Comparison of ENCODE assay signal across 35 cellular contexts in genomic region chrX:133394765-133395164, GRCh38. TPM values are rescaled to one million over a fixed set of nuclear protein-coding genes. Genes with fewer than 3 reads are reported as not detected.
"Had no signal": no experiment of that assay in that cellular context is flagged by ENCODE, and none has a peak within 500 bp of the region (broad histone marks: within the 10 kb centered on the region; RNA-seq: fewer than 3 reads in every experiment).

No MANE protein-coding gene starts in this region.

- H3K27me3 ChIP-seq: ascending aorta, brain microvascular endothelial cell had no signal

- H3K27ac ChIP-seq: adrenal gland, ascending aorta, brain microvascular endothelial cell had no signal

- H3K27me3 Mint-ChIP-seq: activated CD4-positive, alpha-beta memory T cell treated with anti-CD3 and anti-CD28 coated beads for 36 hours; activated CD4-positive, alpha-beta T cell treated with anti-CD3 and anti-CD28 coated beads, Interleukin-2, amount 10 ng/mL, durations not matched to agents 24 days and 14 days; activated CD8-positive, alpha-beta memory T cell treated with anti-CD3 and anti-CD28 coated beads, Interleukin-2, amount 10 ng/mL, durations not matched to agents 7 days and 5 days; activated naive CD4-positive, alpha-beta T cell treated with anti-CD3 and anti-CD28 coated beads, Interleukin-2, amount 50 U/mL, for 24 hours; activated naive CD8-positive, alpha-beta T cell treated with anti-CD3 and anti-CD28 coated beads, Interleukin-2, amount 50 U/mL, for 24 hours; effector memory CD8-positive, alpha-beta T cell; T-helper 17 cell had no signal

- ATAC-seq: activated CD4-positive, alpha-beta T cell treated with anti-CD3 and anti-CD28 coated beads for 36 hours; activated CD8-positive, alpha-beta memory T cell treated with anti-CD3 and anti-CD28 coated beads, Interleukin-2, amount 10 ng/mL, durations not matched to agents 7 days and 5 days; activated CD8-positive, alpha-beta T cell treated with anti-CD3 and anti-CD28 coated beads, Interleukin-2, amount 10 ng/mL, durations not matched to agents 7 days and 5 days; activated naive CD8-positive, alpha-beta T cell treated with anti-CD3 and anti-CD28 coated beads, Interleukin-2, amount 50 U/mL, for 24 hours; effector memory CD8-positive, alpha-beta T cell; esophagus mucosa; T-helper 17 cell had no signal

- H3K4me1 ChIP-seq: adrenal gland, ascending aorta had no signal

- H3K9me3 ChIP-seq: adrenal gland, ascending aorta had no signal

- H3K9me3 Mint-ChIP-seq: activated CD4-positive, alpha-beta memory T cell treated with anti-CD3 and anti-CD28 coated beads for 36 hours; activated CD4-positive, alpha-beta T cell treated with anti-CD3 and anti-CD28 coated beads, Interleukin-2, amount 10 ng/mL, durations not matched to agents 24 days and 14 days; activated naive CD4-positive, alpha-beta T cell treated with anti-CD3 and anti-CD28 coated beads for 36 hours; activated naive CD4-positive, alpha-beta T cell treated with anti-CD3 and anti-CD28 coated beads, Interleukin-2, amount 50 U/mL, for 24 hours; activated naive CD8-positive, alpha-beta T cell treated with anti-CD3 and anti-CD28 coated beads for 36 hours; activated naive CD8-positive, alpha-beta T cell treated with anti-CD3 and anti-CD28 coated beads, Interleukin-2, amount 50 U/mL, for 24 hours; activated T-helper 1 cell treated with anti-CD3 and anti-CD28 coated beads, Interleukin-12 subunit alpha, Interleukin-12 subunit beta, Interleukin-2, Interleukin-4 antibody, amounts not matched to agents 30 ng/mL and 10 ng/mL and 1 ng/mL, durations not matched to agents 14 hours and 24 hours and 36 hours; activated T-helper 2 cell treated with anti-CD3 and anti-CD28 coated beads, Interferon-gamma antibody, Interleukin-2, Interleukin-4, amounts not matched to agents 10 μg/mL and 5 μg/mL and 100 μg/mL, durations not matched to agents 14 hours and 24 hours and 36 hours; effector memory CD8-positive, alpha-beta T cell; T-helper 2 cell treated with Interferon-gamma antibody and Interleukin-4, amounts not matched to agents 5 μg/mL and 100 μg/mL, for 36 hours had no signal

- H3K36me3 Mint-ChIP-seq: activated CD4-positive, alpha-beta memory T cell treated with anti-CD3 and anti-CD28 coated beads for 36 hours; activated CD8-positive, alpha-beta memory T cell treated with anti-CD3 and anti-CD28 coated beads, Interleukin-2, amount 10 ng/mL, durations not matched to agents 7 days and 5 days; activated naive CD4-positive, alpha-beta T cell treated with anti-CD3 and anti-CD28 coated beads, Interleukin-2, amount 50 U/mL, for 24 hours; activated naive CD8-positive, alpha-beta T cell treated with anti-CD3 and anti-CD28 coated beads for 36 hours had no signal

- H3K4me1 Mint-ChIP-seq: activated CD4-positive, alpha-beta T cell treated with anti-CD3 and anti-CD28 coated beads, Interleukin-2, amount 10 ng/mL, durations not matched to agents 24 days and 14 days; activated CD8-positive, alpha-beta memory T cell treated with anti-CD3 and anti-CD28 coated beads, Interleukin-2, amount 10 ng/mL, durations not matched to agents 7 days and 5 days; activated naive CD4-positive, alpha-beta T cell treated with anti-CD3 and anti-CD28 coated beads, Interleukin-2, amount 50 U/mL, for 24 hours; activated naive CD8-positive, alpha-beta T cell treated with anti-CD3 and anti-CD28 coated beads for 36 hours; activated naive CD8-positive, alpha-beta T cell treated with anti-CD3 and anti-CD28 coated beads, Interleukin-2, amount 50 U/mL, for 24 hours; T-helper 17 cell had no signal

- DNase-seq: activated CD4-positive, alpha-beta memory T cell treated with anti-CD3 and anti-CD28 coated beads for 36 hours; activated CD4-positive, alpha-beta T cell treated with anti-CD3 and anti-CD28 coated beads for 36 hours; activated CD4-positive, alpha-beta T cell treated with anti-CD3 and anti-CD28 coated beads, Interleukin-2, amount 10 ng/mL, durations not matched to agents 24 days and 14 days; activated CD4-positive, CD25-positive, alpha-beta regulatory T cell; activated CD4-positive, CD25-positive, alpha-beta regulatory T cell treated with anti-CD3 and anti-CD28 coated beads, Interleukin-2, amount 50 U/mL, for 72 hours; activated CD8-positive, alpha-beta memory T cell treated with anti-CD3 and anti-CD28 coated beads, Interleukin-2, amount 10 ng/mL, durations not matched to agents 7 days and 5 days; activated CD8-positive, alpha-beta memory T cell treated with anti-CD3 and anti-CD28 coated beads, Interleukin-2, amount 50 U/mL, for 4 hours; activated CD8-positive, alpha-beta T cell treated with anti-CD3 and anti-CD28 coated beads, Interleukin-2, amount 10 ng/mL, durations not matched to agents 7 days and 5 days; activated effector memory CD4-positive, alpha-beta T cell treated with anti-CD3 and anti-CD28 coated beads, Interleukin-2, amount 50 U/mL, for 16 hours; activated naive CD4-positive, alpha-beta T cell treated with anti-CD3 and anti-CD28 coated beads for 36 hours; activated naive CD8-positive, alpha-beta T cell treated with anti-CD3 and anti-CD28 coated beads for 36 hours; activated naive CD8-positive, alpha-beta T cell treated with anti-CD3 and anti-CD28 coated beads, Interleukin-2, amount 50 U/mL, for 24 hours; activated T-cell treated with anti-CD3 and anti-CD28 coated beads, Interleukin-2, amount 50 U/mL, for 1 hour; activated T-cell treated with anti-CD3 and anti-CD28 coated beads, Interleukin-2, amount 50 U/mL, for 48 hours; adrenal gland; brain microvascular endothelial cell; caudate nucleus; cortex of kidney; dermis blood vessel endothelial cell; effector CD4-positive, alpha-beta T cell; effector memory CD8-positive, alpha-beta T cell; foreskin fibroblast; T-helper 1 cell; T-helper 17 cell; T1000 had no signal

- FAIRE-seq: bronchial epithelial cell, endometrium, frontal cortex had no signal

- H3K4me3 Mint-ChIP-seq: activated CD4-positive, alpha-beta memory T cell treated with anti-CD3 and anti-CD28 coated beads for 36 hours; activated CD4-positive, alpha-beta T cell treated with anti-CD3 and anti-CD28 coated beads for 36 hours; activated CD4-positive, alpha-beta T cell treated with anti-CD3 and anti-CD28 coated beads, Interleukin-2, amount 10 ng/mL, durations not matched to agents 24 days and 14 days; activated CD8-positive, alpha-beta memory T cell treated with anti-CD3 and anti-CD28 coated beads, Interleukin-2, amount 10 ng/mL, durations not matched to agents 7 days and 5 days; activated CD8-positive, alpha-beta T cell treated with anti-CD3 and anti-CD28 coated beads, Interleukin-2, amount 10 ng/mL, durations not matched to agents 7 days and 5 days; activated naive CD4-positive, alpha-beta T cell treated with anti-CD3 and anti-CD28 coated beads for 36 hours; activated naive CD4-positive, alpha-beta T cell treated with anti-CD3 and anti-CD28 coated beads, Interleukin-2, amount 50 U/mL, for 24 hours; activated naive CD8-positive, alpha-beta T cell treated with anti-CD3 and anti-CD28 coated beads for 36 hours; activated naive CD8-positive, alpha-beta T cell treated with anti-CD3 and anti-CD28 coated beads, Interleukin-2, amount 50 U/mL, for 24 hours; activated T-helper 1 cell treated with anti-CD3 and anti-CD28 coated beads, Interleukin-12 subunit alpha, Interleukin-12 subunit beta, Interleukin-2, Interleukin-4 antibody, amounts not matched to agents 30 ng/mL and 10 ng/mL and 1 ng/mL, durations not matched to agents 14 hours and 24 hours and 36 hours; effector memory CD8-positive, alpha-beta T cell; T-helper 17 cell; T-helper 2 cell treated with Interferon-gamma antibody and Interleukin-4, amounts not matched to agents 5 μg/mL and 100 μg/mL, for 36 hours had no signal

- H3K27ac Mint-ChIP-seq: activated CD4-positive, alpha-beta memory T cell treated with anti-CD3 and anti-CD28 coated beads for 36 hours; activated CD4-positive, alpha-beta T cell treated with anti-CD3 and anti-CD28 coated beads for 36 hours; activated CD4-positive, alpha-beta T cell treated with anti-CD3 and anti-CD28 coated beads, Interleukin-2, amount 10 ng/mL, durations not matched to agents 24 days and 14 days; activated CD8-positive, alpha-beta memory T cell treated with anti-CD3 and anti-CD28 coated beads, Interleukin-2, amount 10 ng/mL, durations not matched to agents 7 days and 5 days; activated CD8-positive, alpha-beta T cell treated with anti-CD3 and anti-CD28 coated beads, Interleukin-2, amount 10 ng/mL, durations not matched to agents 7 days and 5 days; activated naive CD4-positive, alpha-beta T cell treated with anti-CD3 and anti-CD28 coated beads for 36 hours; activated naive CD4-positive, alpha-beta T cell treated with anti-CD3 and anti-CD28 coated beads, Interleukin-2, amount 50 U/mL, for 24 hours; activated naive CD8-positive, alpha-beta T cell treated with anti-CD3 and anti-CD28 coated beads for 36 hours; activated naive CD8-positive, alpha-beta T cell treated with anti-CD3 and anti-CD28 coated beads, Interleukin-2, amount 50 U/mL, for 24 hours; activated T-helper 1 cell treated with anti-CD3 and anti-CD28 coated beads, Interleukin-12 subunit alpha, Interleukin-12 subunit beta, Interleukin-2, Interleukin-4 antibody, amounts not matched to agents 30 ng/mL and 10 ng/mL and 1 ng/mL, durations not matched to agents 14 hours and 24 hours and 36 hours; activated T-helper 2 cell treated with anti-CD3 and anti-CD28 coated beads, Interferon-gamma antibody, Interleukin-2, Interleukin-4, amounts not matched to agents 10 μg/mL and 5 μg/mL and 100 μg/mL, durations not matched to agents 14 hours and 24 hours and 36 hours; effector memory CD8-positive, alpha-beta T cell; T-helper 17 cell; T-helper 2 cell treated with Interferon-gamma antibody and Interleukin-4, amounts not matched to agents 5 μg/mL and 100 μg/mL, for 36 hours had no signal

- H3K4me3 ChIP-seq: adrenal gland, ascending aorta had no signal

- H3K36me3 ChIP-seq: adrenal gland, ascending aorta, brain microvascular endothelial cell had no signal

RNA-seq across cellular contexts. Expression of gene GPC4, which starts 20.5 kb away (rescaled TPM):
- total RNA-seq: activated CD4-positive, alpha-beta memory T cell treated with anti-CD3 and anti-CD28 coated beads for 36 hours; activated CD4-positive, alpha-beta T cell treated with anti-CD3 and anti-CD28 coated beads for 36 hours; activated CD8-positive, alpha-beta memory T cell treated with anti-CD3 and anti-CD28 coated beads for 36 hours; activated CD8-positive, alpha-beta memory T cell treated with anti-CD3 and anti-CD28 coated beads, Interleukin-2, amount 10 ng/mL, durations not matched to agents 7 days and 5 days; activated CD8-positive, alpha-beta T cell treated with anti-CD3 and anti-CD28 coated beads, Interleukin-2, amount 10 ng/mL, durations not matched to agents 7 days and 5 days; activated naive CD8-positive, alpha-beta T cell treated with anti-CD3 and anti-CD28 coated beads for 36 hours; activated T-helper 1 cell treated with anti-CD3 and anti-CD28 coated beads, Interleukin-12 subunit alpha, Interleukin-12 subunit beta, Interleukin-2, Interleukin-4 antibody, amounts not matched to agents 30 ng/mL and 10 ng/mL and 1 ng/mL, durations not matched to agents 14 hours and 24 hours and 36 hours; activated T-helper 2 cell treated with anti-CD3 and anti-CD28 coated beads, Interferon-gamma antibody, Interleukin-2, Interleukin-4, amounts not matched to agents 10 μg/mL and 5 μg/mL and 100 μg/mL, durations not matched to agents 14 hours and 24 hours and 36 hours; T-helper 17 cell had no signal
